ENCODE assay signal across 1 cellular context in genomic region chr7:155809332-155809946, GRCh38.
TF ChIP-seq lines count a peak whose summit lies in the region.

No MANE protein-coding gene starts in this region.

TF ChIP-seq in IMR-90, 13 proteins besides CTCF, POLR2A, EP300 and RAD21 (continued from another document):
- TF ChIP-seq BHLHE40 (IDR thresholded peaks at IDR 0.05; ENCODE audit: low read depth, low read length) (no peak), CEBPB (IDR thresholded peaks at IDR 0.05; ENCODE audit: low read depth, low read length) (no peak), USF2 (IDR thresholded peaks at IDR 0.05; ENCODE audit: low read depth, low read length) (no peak), RCOR1 (IDR thresholded peaks at IDR 0.05; ENCODE audit: insufficient replicate concordance, low read length) (no peak), MAFK (IDR thresholded peaks at IDR 0.05; ENCODE audit: low read depth, low read length) (no peak), MXI1 (IDR thresholded peaks at IDR 0.05; ENCODE audit: borderline replicate concordance, low read depth, low read length) (no peak), SMC3 (IDR thresholded peaks at IDR 0.05; ENCODE audit: low read depth, low read length) (no peak), RFX5 (IDR thresholded peaks at IDR 0.05; ENCODE audit: low read depth, low read length) (no peak), CHD1 (IDR thresholded peaks at IDR 0.05; ENCODE audit: low read depth, low read length) (no peak), NFE2L2 (IDR thresholded peaks at IDR 0.05; ENCODE audit: low read depth, low read length) (no peak)
